Comparison of ENCODE assay signal across 7 cellular contexts in the genomic region with DNA sequence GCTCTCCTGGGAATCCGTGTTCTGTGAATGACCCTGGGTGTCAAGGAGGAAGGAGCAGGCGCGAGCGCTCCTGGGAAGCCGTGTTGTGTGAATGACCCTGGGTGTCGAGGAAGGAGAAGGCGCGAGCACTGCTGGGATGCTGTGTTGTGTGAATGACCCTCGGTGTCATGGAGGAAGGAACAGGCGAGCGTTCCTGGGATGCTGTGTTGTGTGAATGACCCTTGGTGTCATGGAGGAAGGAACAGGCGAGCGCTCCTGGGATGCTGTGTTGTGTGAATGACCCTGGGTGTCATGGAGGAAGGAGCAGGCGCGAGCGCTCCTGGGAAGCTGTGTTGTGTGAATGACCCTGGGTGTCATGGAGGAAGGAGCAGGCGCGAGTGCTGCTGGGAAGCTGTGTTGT. TPM values are rescaled to one million over a fixed set of nuclear protein-coding genes. Genes with fewer than 3 reads are reported as not detected.
DNase-seq lines count a peak whose midpoint lies in the region; ATAC-seq, FAIRE-seq and TF ChIP-seq lines count a peak whose summit lies in the region.
"Not testable (repeated sequence)": the region's sequence is repeated elsewhere in the genome, so short reads cannot be mapped to it uniquely, and the experiment has no call there.

No MANE protein-coding gene starts in this region.

- not testable (repeated sequence) for H3K4me1 Mint-ChIP-seq in WTC11; activated CD4-positive, alpha-beta T cell treated with anti-CD3 and anti-CD28 coated beads, Interleukin-2, amount 10 ng/mL, durations not matched to agents 24 days and 14 days; endodermal cell
- H3K4me1 Mint-ChIP-seq in central memory CD8-positive, alpha-beta T cell, result peaks cover 13% of the 10 kb centered on the region
- peaks cover 8 to 23% of the 10 kb centered on the region in 2 donors for H3K4me1 Mint-ChIP-seq in natural killer cell

- not testable (repeated sequence) for H3K4me3 Mint-ChIP-seq in WTC11; activated CD4-positive, alpha-beta T cell treated with anti-CD3 and anti-CD28 coated beads, Interleukin-2, amount 10 ng/mL, durations not matched to agents 24 days and 14 days; endodermal cell; natural killer cell
- H3K4me3 Mint-ChIP-seq in central memory CD8-positive, alpha-beta T cell, result peak overlapping the region; percentile 29

- ATAC-seq in WTC11; central memory CD8-positive, alpha-beta T cell (replicated peaks; ENCODE audit: extremely low read depth, poor library complexity, severe bottlenecking); natural killer cell: not testable (repeated sequence)

- H3K9me3 Mint-ChIP-seq in WTC11; activated CD4-positive, alpha-beta T cell treated with anti-CD3 and anti-CD28 coated beads, Interleukin-2, amount 10 ng/mL, durations not matched to agents 24 days and 14 days; central memory CD8-positive, alpha-beta T cell; endodermal cell; natural killer cell: not testable (repeated sequence)

- H3K27me3 Mint-ChIP-seq in WTC11 (ENCODE audit: low read depth); activated CD4-positive, alpha-beta T cell treated with anti-CD3 and anti-CD28 coated beads, Interleukin-2, amount 10 ng/mL, durations not matched to agents 24 days and 14 days; central memory CD8-positive, alpha-beta T cell; endodermal cell (ENCODE audit: insufficient read depth); natural killer cell (ENCODE audit: low read depth in 2 of 2): not testable (repeated sequence)

- TF ChIP-seq RAD21 in liver (IDR thresholded peaks at IDR 0.05), result not testable (repeated sequence)

- POLR2A ChIA-PET in WTC11 (lab: Charles Lee), result not testable (repeated sequence)

- H3K36me3 ChIP-seq in endodermal cell (ENCODE audit: control insufficient read depth, insufficient read depth, low read length) (peaks cover 80% of the 10 kb centered on the region), liver (ENCODE audit: control insufficient read depth in 4 of 4, insufficient read depth in 3 of 4, low read depth in 1 of 4, low read length in 3 of 4) (peaks cover 32 to 85% (median 53%) of the 10 kb centered on the region in 4 donors)

- not testable (repeated sequence) for H3K9ac ChIP-seq in endodermal cell (ENCODE audit: extremely low read depth, low read length, poor library complexity, severe bottlenecking); liver (ENCODE audit: low read depth in 1 of 2, low read length in 2 of 2)

- H3K27ac Mint-ChIP-seq in WTC11 (peak overlapping the region; percentile 23; the same call in 1 of the 2 replicates), endodermal cell (peak overlapping the region; percentile 10), natural killer cell (peak overlapping the region; percentile 21 to 55)
- H3K27ac Mint-ChIP-seq in activated CD4-positive, alpha-beta T cell treated with anti-CD3 and anti-CD28 coated beads, Interleukin-2, amount 10 ng/mL, durations not matched to agents 24 days and 14 days, result peak overlapping the region; percentile 49
- H3K27ac Mint-ChIP-seq in central memory CD8-positive, alpha-beta T cell (ENCODE audit: low read depth), result peak overlapping the region; percentile 81

- H3K27me3 ChIP-seq in endodermal cell (ENCODE audit: control insufficient read depth, insufficient read depth, low read length, poor library complexity, severe bottlenecking); liver (ENCODE audit: control insufficient read depth in 4 of 4, insufficient read depth in 4 of 4, low read length in 3 of 4): not testable (repeated sequence)

- not testable (repeated sequence) for H3K4me3 ChIP-seq in endodermal cell (ENCODE audit: low read length); liver (ENCODE audit: low read depth in 1 of 3, low read length in 3 of 3)

- WGBS in endodermal cell (ENCODE audit: insufficient coverage in 1 of 2, insufficient read length in 1 of 2), 2 experiments, result 96% methylated on average over 12 to 16 of the region's 18 CpGs
- 86% methylated on average over 14 of the region's 18 CpGs for WGBS in liver

- intact Hi-C loops in activated CD4-positive, alpha-beta T cell treated with anti-CD3 and anti-CD28 coated beads, Interleukin-2, amount 10 ng/mL, durations not matched to agents 24 days and 14 days (cut with micrococcal nuclease); natural killer cell (cut with micrococcal nuclease): not testable (repeated sequence)

- DNase-seq in WTC11 (ENCODE audit: low spot score); activated CD4-positive, alpha-beta T cell treated with anti-CD3 and anti-CD28 coated beads, Interleukin-2, amount 10 ng/mL, durations not matched to agents 24 days and 14 days; central memory CD8-positive, alpha-beta T cell (ENCODE audit: low spot score in 2 of 2); endodermal cell; natural killer cell; urothelium cell line (ENCODE audit: low spot score): not testable (repeated sequence)

- H3K27ac ChIP-seq in endodermal cell (ENCODE audit: low read depth, low read length), result not testable (repeated sequence)
- H3K27ac ChIP-seq in liver (ENCODE audit: low read depth in 1 of 2, low read length in 2 of 2), result peak overlapping the region in 1 of 2 donors; percentile 35

- CTCF ChIA-PET in WTC11 (lab: Charles Lee), result not testable (repeated sequence)

- H3K9me3 ChIP-seq in endodermal cell (ENCODE audit: control insufficient read depth, low read length); liver (ENCODE audit: control insufficient read depth in 4 of 4, low read length in 3 of 4): not testable (repeated sequence)

- not testable (repeated sequence) for TF ChIP-seq CTCF in WTC11 (IDR thresholded peaks at IDR 0.05); endodermal cell (conservative IDR thresholded peaks at IDR 0.05); liver (IDR thresholded peaks at IDR 0.05; ENCODE audit: low read depth, low read length, missing input control); natural killer cell (IDR thresholded peaks at IDR 0.05)

- FAIRE-seq in urothelium cell line (lab: Jason Lieb, UNC), result peak; percentile 69

- not testable (repeated sequence) for H3K4me1 ChIP-seq in endodermal cell (ENCODE audit: control insufficient read depth, insufficient read depth, low read length)
- peaks cover 0 to 21% (median 8%) of the 10 kb centered on the region in 4 donors for H3K4me1 ChIP-seq in liver (ENCODE audit: control insufficient read depth in 4 of 4, insufficient read depth in 4 of 4, low read length in 3 of 4)

- H3K36me3 Mint-ChIP-seq in WTC11 (peaks cover 77% of the 10 kb centered on the region), endodermal cell (ENCODE audit: low read depth) (peaks cover 77% of the 10 kb centered on the region), natural killer cell (peaks cover 25% of the 10 kb centered on the region)
- H3K36me3 Mint-ChIP-seq in activated CD4-positive, alpha-beta T cell treated with anti-CD3 and anti-CD28 coated beads, Interleukin-2, amount 10 ng/mL, durations not matched to agents 24 days and 14 days (ENCODE audit: low read depth), result peaks cover 74% of the 10 kb centered on the region
- peaks cover 67% of the 10 kb centered on the region for H3K36me3 Mint-ChIP-seq in central memory CD8-positive, alpha-beta T cell (ENCODE audit: insufficient read depth)

TF ChIP-seq in liver, 16 proteins besides CTCF, POLR2A, EP300 and RAD21:
- TF ChIP-seq YY1 (IDR thresholded peaks at IDR 0.05), result peak; percentile 20
- peak; percentile 93 for TF ChIP-seq NR2F2 (IDR thresholded peaks at IDR 0.05)
- TF ChIP-seq RXRA (IDR thresholded peaks at IDR 0.05), result peak; percentile 50 to 75
- TF ChIP-seq SP1 (IDR thresholded peaks at IDR 0.05), result peak; percentile 31

RNA-seq across cellular contexts. Expression of a gene that starts 23.5 kb away (rescaled TPM):
- total RNA-seq in WTC11 (2021) (300 to 361 TPM (median 304 TPM) in 3 replicates), endodermal cell (100 to 1,000 TPM; 172 to 220 TPM), liver (10 to 100 TPM; 63.3 to 98.8 TPM), natural killer cell (100 to 1,000 TPM; 194 to 219 (median 197) TPM)
- total RNA-seq in activated CD4-positive, alpha-beta T cell treated with anti-CD3 and anti-CD28 coated beads, Interleukin-2, amount 10 ng/mL, durations not matched to agents 24 days and 14 days, result 284 TPM in 2 replicates
- polyA plus RNA-seq in endodermal cell (2013, experiment 1 of 2), result 136 TPM
- 120 TPM for polyA plus RNA-seq in endodermal cell (2013, experiment 2 of 2)
- polyA plus RNA-seq in liver, result 10 to 100 TPM; 27.4 to 58.3 TPM

RNA-seq across cellular contexts. Expression of a gene that starts 25.3 kb away (rescaled TPM):
- 18.3 to 21.7 TPM (median 20.7 TPM) in 3 replicates for total RNA-seq in WTC11 (2021)
- 5.8 and 6.4 TPM in 2 replicates for total RNA-seq in activated CD4-positive, alpha-beta T cell treated with anti-CD3 and anti-CD28 coated beads, Interleukin-2, amount 10 ng/mL, durations not matched to agents 24 days and 14 days
- total RNA-seq in endodermal cell, result 10 to 100 TPM; 14.5 to 18.5 TPM
- polyA plus RNA-seq in endodermal cell (2013, experiment 1 of 2), result 10.4 TPM
- polyA plus RNA-seq in endodermal cell (2013, experiment 2 of 2), result 10.5 TPM
- 1 to 10 TPM; 3.2 to 5.9 TPM for total RNA-seq in liver
- 10 to 100 TPM in 1 of 2 donors, 1 to 10 TPM in 1; 4.5 to 11.9 TPM for polyA plus RNA-seq in liver
- total RNA-seq in natural killer cell, result 100 to 1,000 TPM; 102 to 159 (median 124) TPM

Comparison
In these comparisons a context has a peak if more than half of its experiments do, and no peak if none do; other contexts are left out.
1. H3K27ac Mint-ChIP-seq: peak in every context shown above with its lines; median percentile 81 in central memory CD8-positive, alpha-beta T cell; 49 in activated CD4-positive, alpha-beta T cell treated with anti-CD3 and anti-CD28 coated beads, Interleukin-2, amount 10 ng/mL, durations not matched to agents 24 days and 14 days; 38 in natural killer cell; 23 in WTC11; 10 in endodermal cell.